8 cellular contexts compared by ENCODE assay signal in genomic region chr16:14003119-14003570, GRCh38.
DNase-seq lines count a peak whose midpoint lies in the region; ATAC-seq and TF ChIP-seq lines count a peak whose summit lies in the region.

No MANE protein-coding gene starts in this region.

- H3K9me3 ChIP-seq in colonic mucosa (no peaks in the 10 kb centered on the region), subcutaneous abdominal adipose tissue (ENCODE audit: control insufficient read depth in 5 of 5, low read length in 5 of 5) (no peaks in the 10 kb centered on the region)

- DNase-seq in DMS79 (lab: John Stamatoyannopoulos, UW) (peak; percentile 39), NCI-H69 (lab: John Stamatoyannopoulos, UW) (peak; percentile 90), colonic mucosa (peak; percentile 28), left kidney (ENCODE audit: low read depth, low spot score) (peak; percentile 95)
- DNase-seq in activated naive CD4-positive, alpha-beta T cell treated with anti-CD3 and anti-CD28 coated beads, Interleukin-2, amount 50 U/mL, for 16 hours = no peak

- H3K9ac ChIP-seq in colonic mucosa (ENCODE audit: low read depth in 2 of 2, low read length in 2 of 2) (peak overlapping the region in 1 of 2 donors; percentile 24), subcutaneous abdominal adipose tissue (ENCODE audit: low read length in 5 of 5) (peak overlapping the region in 3 of 5 donors; percentile 12 to 75 (median 60))

- no peak for TF ChIP-seq CTCF in colonic mucosa (IDR thresholded peaks at IDR 0.05)

- no peaks in the 10 kb centered on the region for H3K4me1 ChIP-seq in colonic mucosa
- peaks cover 8 to 46% (median 30%) of the 10 kb centered on the region in 5 donors for H3K4me1 ChIP-seq in subcutaneous abdominal adipose tissue (ENCODE audit: control insufficient read depth in 5 of 5, insufficient read depth in 5 of 5, low read length in 5 of 5)

- intact Hi-C loops in colonic mucosa (cut with DNase I) = no loop called here

- H3K27me3 ChIP-seq in colonic mucosa (no peaks in the 10 kb centered on the region), subcutaneous abdominal adipose tissue (ENCODE audit: control insufficient read depth in 5 of 5, insufficient read depth in 4 of 5, low read length in 5 of 5) (no peaks in the 10 kb centered on the region)

- H3K4me3 ChIP-seq in colonic mucosa (no peak overlapping the region), subcutaneous abdominal adipose tissue (ENCODE audit: low read depth in 1 of 5, low read length in 5 of 5) (peak overlapping the region; percentile 46 to 76 (median 59))

- ATAC-seq in HG03135 (IDR thresholded peaks at IDR 0.05; ENCODE audit: unreplicated experiment) = no peak
- ATAC-seq in HG03439 (IDR thresholded peaks at IDR 0.05; ENCODE audit: unreplicated experiment) = no peak

- H3K27ac ChIP-seq in colonic mucosa (no peak overlapping the region), subcutaneous abdominal adipose tissue (ENCODE audit: low read depth, low read length) (peak overlapping the region; percentile 37)

- H3K36me3 ChIP-seq in colonic mucosa = no peaks in the 10 kb centered on the region
- H3K36me3 ChIP-seq in subcutaneous abdominal adipose tissue (ENCODE audit: control insufficient read depth in 5 of 5, insufficient read depth in 5 of 5, low read length in 5 of 5) = no peaks in the 10 kb centered on the region
